17 cellular contexts compared by ENCODE assay signal in genomic region chr12:128771681-128772080, GRCh38.
"Had no signal": no experiment of that assay in that cellular context is flagged by ENCODE, and none has a peak within 500 bp of the region (broad histone marks: within the 10 kb centered on the region; RNA-seq: fewer than 3 reads in every experiment).

No MANE protein-coding gene starts in this region.

- H3K9me3 Mint-ChIP-seq: activated B cell treated with CpG ODN at 0.5 μM for 24 hours; activated CD4-positive, alpha-beta T cell treated with anti-CD3 and anti-CD28 coated beads, Interleukin-2, amount 10 ng/mL, durations not matched to agents 7 days and 5 days; neural progenitor cell had no signal

- H3K9me3 ChIP-seq: gastroesophageal sphincter, ovary, stomach, testis, upper lobe of left lung had no signal

- H3K4me3 Mint-ChIP-seq: activated B cell treated with CpG ODN at 0.5 μM for 24 hours; activated CD4-positive, alpha-beta T cell treated with anti-CD3 and anti-CD28 coated beads, Interleukin-2, amount 10 ng/mL, durations not matched to agents 7 days and 5 days; activated naive CD8-positive, alpha-beta T cell; brain; neural progenitor cell had no signal

- H3K4me1 Mint-ChIP-seq: activated B cell treated with CpG ODN at 0.5 μM for 24 hours; activated CD4-positive, alpha-beta T cell treated with anti-CD3 and anti-CD28 coated beads, Interleukin-2, amount 10 ng/mL, durations not matched to agents 7 days and 5 days had no signal

- H3K27me3 ChIP-seq: ovary, testis, upper lobe of left lung had no signal

- H3K36me3 ChIP-seq: gastroesophageal sphincter, neural progenitor cell, ovary, stomach, upper lobe of left lung had no signal

- ATAC-seq: gastroesophageal sphincter had no signal

- DNase-seq: activated B cell treated with CpG ODN at 0.5 μM for 24 hours; activated CD4-positive, alpha-beta T cell treated with anti-CD3 and anti-CD28 coated beads, Interleukin-2, amount 10 ng/mL, durations not matched to agents 7 days and 5 days; activated CD8-positive, alpha-beta memory T cell treated with anti-CD3 and anti-CD28 coated beads for 24 hours; activated gamma-delta T cell treated with Interleukin-2 at 50 U/mL for 16 hours; dorsolateral prefrontal cortex; islet precursor cell; ovary; stimulated activated CD4-positive, alpha-beta T cell treated with anti-CD3 and anti-CD28 coated beads, Interleukin-12 subunit alpha, Interleukin-12 subunit beta, amount 100 ng/mL, for 4 hours; stimulated activated CD4-positive, alpha-beta T cell treated with anti-CD3 and anti-CD28 coated beads, Interleukin-2, amount 100 ng/mL, for 24 hours; stomach; T-helper 2 cell; testis; upper lobe of left lung had no signal

- H3K4me2 ChIP-seq: neural progenitor cell had no signal

- H2AFZ ChIP-seq: neural progenitor cell had no signal

- H3K4me1 ChIP-seq: gastroesophageal sphincter, stomach, testis, upper lobe of left lung had no signal

- H3K9ac ChIP-seq: neural progenitor cell had no signal

- H3K27ac Mint-ChIP-seq: activated B cell treated with CpG ODN at 0.5 μM for 24 hours; activated CD4-positive, alpha-beta T cell treated with anti-CD3 and anti-CD28 coated beads, Interleukin-2, amount 10 ng/mL, durations not matched to agents 7 days and 5 days; activated naive CD8-positive, alpha-beta T cell; brain; neural progenitor cell had no signal

- H3K27ac ChIP-seq: dorsolateral prefrontal cortex, gastroesophageal sphincter, neural progenitor cell, ovary, stomach, testis, upper lobe of left lung had no signal

- H3K36me3 Mint-ChIP-seq: activated naive CD8-positive, alpha-beta T cell; brain; neural progenitor cell had no signal

- H3K4me3 ChIP-seq: dorsolateral prefrontal cortex, gastroesophageal sphincter, neural progenitor cell, ovary, stomach, testis, upper lobe of left lung had no signal
